In the genomic region with DNA sequence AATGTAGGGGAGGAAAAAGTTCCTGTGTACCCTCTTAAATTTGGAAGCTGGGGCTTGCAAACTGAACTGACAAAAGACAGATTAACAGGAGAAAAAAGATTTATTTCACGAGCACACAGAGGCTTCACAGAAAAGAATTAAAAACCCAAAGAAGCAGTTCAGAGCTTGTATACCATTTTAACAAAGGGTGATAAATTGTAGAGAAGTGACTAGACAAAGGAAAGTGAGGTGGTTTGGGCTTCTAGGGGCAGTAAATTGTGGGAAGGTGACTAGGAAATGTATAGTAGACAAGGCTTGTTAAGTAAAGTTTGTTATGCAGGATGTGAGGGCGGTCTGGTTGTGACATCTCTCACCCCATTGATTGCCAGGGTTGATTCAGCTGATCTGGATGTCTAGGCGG, we compare ENCODE assay signal across 24 cellular contexts. TPM values are rescaled to one million over a fixed set of nuclear protein-coding genes. Genes with fewer than 3 reads are reported as not detected.
DNase-seq lines count a peak whose midpoint lies in the region; ATAC-seq and TF ChIP-seq lines count a peak whose summit lies in the region.
"Had no signal": no experiment of that assay in that cellular context is flagged by ENCODE, and none has a peak within 500 bp of the region (broad histone marks: within the 10 kb centered on the region; RNA-seq: fewer than 3 reads in every experiment).

No MANE protein-coding gene starts in this region.

- BruUV-seq in IMR-90 (replicated peaks; lab: Mats Ljungman, UMichigan) = no TSS peak
- no TSS peak for BruUV-seq in OCI-LY7 (replicated peaks; lab: Mats Ljungman, UMichigan)

- H3K9me1 ChIP-seq in IMR-90 (ENCODE audit: insufficient read depth, low read length) = no peaks in the 10 kb centered on the region

- no peak overlapping the region for H3K18ac ChIP-seq in IMR-90 (ENCODE audit: low read depth, low read length)

- H3K4me3 ChIP-seq in HAP-1 (no peak overlapping the region), IMR-90 (ENCODE audit: insufficient read depth, low read depth, low read length) (no peak overlapping the region), OCI-LY7 (ENCODE audit: low read depth, low read length, poor library complexity, severe bottlenecking) (no peak overlapping the region)
- H3K4me3 ChIP-seq: BLaER1, GM12878 had no signal

- intact Hi-C loops in IMR-90 (cut with micrococcal nuclease) (no loop called here), OCI-LY7 (cut with micrococcal nuclease; ENCODE audit: unreplicated experiment) (no loop called here)

- no peak overlapping the region for H2BK5ac ChIP-seq in IMR-90 (ENCODE audit: low read depth, low read length, poor library complexity, severe bottlenecking)

- no peaks in the 10 kb centered on the region for H3K36me3 ChIP-seq in HAP-1 (replicated peaks)
- H3K36me3 ChIP-seq in IMR-90 (ENCODE audit: control insufficient read depth, insufficient read depth, low read length) = no peaks in the 10 kb centered on the region
- H3K36me3 ChIP-seq in OCI-LY7 (ENCODE audit: insufficient read depth, low read length) = no peaks in the 10 kb centered on the region
- H3K36me3 ChIP-seq: BLaER1 had no signal

- H2AK9ac ChIP-seq in IMR-90 (replicated peaks; ENCODE audit: low read depth, low read length, poor library complexity) = no peak overlapping the region

- H3K27ac Mint-ChIP-seq in activated naive CD8-positive, alpha-beta T cell treated with anti-CD3 and anti-CD28 coated beads for 36 hours = no peak overlapping the region
- H3K27ac Mint-ChIP-seq: CD14-positive monocyte; CD4-positive, alpha-beta memory T cell; CD4-positive, CD25-positive, alpha-beta regulatory T cell; CD8-positive, alpha-beta memory T cell had no signal

- ATAC-seq in IMR-90 (ENCODE audit: low read depth) (no peak), HG03097 (IDR thresholded peaks at IDR 0.05; ENCODE audit: low FRiP score, unreplicated experiment) (no peak)
- ATAC-seq: GM12878 had no signal

- TF ChIP-seq CTCF in IMR-90 (conservative IDR thresholded peaks at IDR 0.05; ENCODE audit: low read depth, low read length) (no peak), OCI-LY7 (conservative IDR thresholded peaks at IDR 0.05; ENCODE audit: low read length) (no peak)

- H3K4me3 Mint-ChIP-seq in activated naive CD8-positive, alpha-beta T cell treated with anti-CD3 and anti-CD28 coated beads for 36 hours = no peak overlapping the region
- H3K4me3 Mint-ChIP-seq: CD14-positive monocyte; CD4-positive, alpha-beta memory T cell; CD4-positive, CD25-positive, alpha-beta regulatory T cell; CD8-positive, alpha-beta memory T cell had no signal

- CTCF ChIA-PET in IMR-90 (lab: Yijun Ruan, JAX) = no interaction called here
- CTCF ChIA-PET in OCI-LY7 (lab: Charles Lee; ENCODE audit: unreplicated experiment) = no interaction called here

- DNase-seq in HAP-1 (ENCODE audit: low spot score in 2 of 2) = peak; percentile 45 to 85
- no peak for DNase-seq in IMR-90
- no peak for DNase-seq in OCI-LY7 (ENCODE audit: low spot score)
- no peak for DNase-seq in activated effector memory CD4-positive, alpha-beta T cell treated with anti-CD3 and anti-CD28 coated beads, Interleukin-2, amount 50 U/mL, for 16 hours
- no peak for DNase-seq in activated naive CD8-positive, alpha-beta T cell treated with anti-CD3 and anti-CD28 coated beads for 36 hours
- DNase-seq: 8988T; ACHN; BE2C; C1 segment of cervical spinal cord; CD4-positive, alpha-beta memory T cell; CD4-positive, CD25-positive, alpha-beta regulatory T cell; CD8-positive, alpha-beta memory T cell; COR-L47; DMS 273 treated with DMSO at 0.1 percent for 48 hours; DMS153; DMS53; DMS79; DND-41; EL; GDM1 had no signal

- peaks cover 4% of the 10 kb centered on the region for H3K4me1 Mint-ChIP-seq in activated naive CD8-positive, alpha-beta T cell treated with anti-CD3 and anti-CD28 coated beads for 36 hours

- H3K27me3 ChIP-seq in HAP-1 (ENCODE audit: low read depth) (no peaks in the 10 kb centered on the region), IMR-90 (ENCODE audit: control insufficient read depth, insufficient read depth, low read length) (peaks cover 8% of the 10 kb centered on the region)
- H3K27me3 ChIP-seq: BE2C, BLaER1 had no signal

- H3K14ac ChIP-seq in IMR-90 (replicated peaks; ENCODE audit: low read depth, low read length) = no peak overlapping the region

- peaks cover 4% of the 10 kb centered on the region; the same call in 1 of the 2 replicates for H3K9me3 ChIP-seq in HAP-1
- H3K9me3 ChIP-seq in IMR-90 (ENCODE audit: control insufficient read depth, insufficient read depth, low read length) = no peaks in the 10 kb centered on the region
- H3K9me3 ChIP-seq in OCI-LY7 (ENCODE audit: low read length) = 0 out of 2 replicates have a peak, but pooled peaks cover 7% of the 10 kb centered on the region
- H3K9me3 ChIP-seq: BE2C had no signal

- H3K9ac ChIP-seq in IMR-90 (ENCODE audit: low read depth, low read length) = no peak overlapping the region
- H3K9ac ChIP-seq: BLaER1 had no signal

- peak overlapping the region; percentile 21 for H2AFZ ChIP-seq in IMR-90 (replicated peaks; ENCODE audit: low read length, poor library complexity)
- 0 out of 2 replicates have a peak overlapping the region, but pooled peaks have one; percentile 1 for H2AFZ ChIP-seq in OCI-LY7 (ENCODE audit: low read length)

- TF ChIP-seq RAD21 in IMR-90 (IDR thresholded peaks at IDR 0.05; ENCODE audit: low read length) = no peak

- no peak overlapping the region for H4K8ac ChIP-seq in IMR-90 (ENCODE audit: low read depth in 2 of 2, low read length in 2 of 2)

- no peak overlapping the region for H3K4me2 ChIP-seq in IMR-90 (ENCODE audit: low read depth, low read length)
- no peak overlapping the region for H3K4me2 ChIP-seq in OCI-LY7 (ENCODE audit: low read length)

- no peak overlapping the region for H2BK20ac ChIP-seq in IMR-90 (ENCODE audit: low read depth, low read length)

- no peak overlapping the region for H3K23ac ChIP-seq in IMR-90 (ENCODE audit: low read depth, low read length)

- in situ Hi-C loops in HAP-1 (cut with MboI; ENCODE audit: low sequenced_read_pairs) (no loop called here), IMR-90 (cut with MboI; ENCODE audit: low sequenced_read_pairs) (no loop called here)

- H4K91ac ChIP-seq in IMR-90 (ENCODE audit: insufficient read depth, low read depth, low read length) = no peak overlapping the region

- H2BK15ac ChIP-seq in IMR-90 (ENCODE audit: low read depth, low read length) = no peak overlapping the region

- H4K20me1 ChIP-seq in IMR-90 (ENCODE audit: insufficient read depth, low read length) (no peaks in the 10 kb centered on the region), OCI-LY7 (ENCODE audit: insufficient read depth, low read length) (no peaks in the 10 kb centered on the region)
- H4K20me1 ChIP-seq: BLaER1 had no signal

- dilution Hi-C loops in IMR-90 (cut with HindIII; ENCODE audit: low sequenced_read_pairs, unreplicated experiment) = no loop called here

- H3K9me2 ChIP-seq in OCI-LY7 (ENCODE audit: insufficient read depth, low read length) = no peaks in the 10 kb centered on the region

- peaks cover 42% of the 10 kb centered on the region for H3K27me3 Mint-ChIP-seq in activated naive CD8-positive, alpha-beta T cell treated with anti-CD3 and anti-CD28 coated beads for 36 hours

- WGBS in IMR-90 (ENCODE audit: extremely low coverage in 2 of 2, insufficient read length in 1 of 2), 2 experiments = 100% methylated on average over 1 of the region's 3 CpGs; no CpG with 5 or more reads in 1 of the 2 experiments

- no peak overlapping the region for H3K27ac ChIP-seq in IMR-90 (ENCODE audit: insufficient read depth, low read length)
- H3K27ac ChIP-seq in OCI-LY7 (ENCODE audit: low read depth, low read length, poor library complexity, severe bottlenecking) = no peak overlapping the region
- H3K27ac ChIP-seq: BLaER1 had no signal

- H3K4me1 ChIP-seq in HAP-1 (peaks cover 36% of the 10 kb centered on the region), IMR-90 (ENCODE audit: control insufficient read depth, insufficient read depth, low read length) (no peaks in the 10 kb centered on the region), OCI-LY7 (ENCODE audit: insufficient read depth, low read length, poor library complexity, severe bottlenecking) (no peaks in the 10 kb centered on the region)

- no peaks in the 10 kb centered on the region for H3K79me2 ChIP-seq in OCI-LY7 (ENCODE audit: insufficient read depth, low read depth, low read length)

- no peak overlapping the region for H2AK5ac ChIP-seq in IMR-90 (ENCODE audit: low read depth, low read length)

- H2BK120ac ChIP-seq in IMR-90 (ENCODE audit: low read depth, low read length) = no peak overlapping the region

- H3K4ac ChIP-seq in IMR-90 (ENCODE audit: low read depth, low read length) = no peak overlapping the region

- H3K56ac ChIP-seq in IMR-90 (ENCODE audit: extremely low read depth, insufficient read depth, low read length) = no peak overlapping the region

- no peaks in the 10 kb centered on the region for H3K36me3 Mint-ChIP-seq in activated naive CD8-positive, alpha-beta T cell treated with anti-CD3 and anti-CD28 coated beads for 36 hours
- H3K36me3 Mint-ChIP-seq: CD14-positive monocyte; CD4-positive, alpha-beta memory T cell; CD4-positive, CD25-positive, alpha-beta regulatory T cell; CD8-positive, alpha-beta memory T cell had no signal

- no peak for TF ChIP-seq POLR2A in IMR-90 (IDR thresholded peaks at IDR 0.05; ENCODE audit: low read depth, low read length)

- no peak overlapping the region for H4K5ac ChIP-seq in IMR-90 (ENCODE audit: low read depth, low read length)

- no peaks in the 10 kb centered on the region for H3K79me1 ChIP-seq in IMR-90 (ENCODE audit: low read depth in 1 of 2, low read length in 2 of 2)

- no peaks in the 10 kb centered on the region for H3K9me3 Mint-ChIP-seq in activated naive CD8-positive, alpha-beta T cell treated with anti-CD3 and anti-CD28 coated beads for 36 hours

- POLR2A ChIA-PET in IMR-90 (lab: Charles Lee; ENCODE audit: unreplicated experiment) (no interaction called here), OCI-LY7 (lab: Charles Lee) (interaction anchor here (0.5 to 1.1 kb wide), 3 partner anchors 12 to 1366 kb away, joined by 3 to 4 read pairs (median 3); no protein-coding TSS in a partner anchor)

TF ChIP-seq in IMR-90, 13 proteins besides CTCF, POLR2A, EP300 and RAD21 (continues in another document):
- TF ChIP-seq CHD1 (IDR thresholded peaks at IDR 0.05; ENCODE audit: low read depth, low read length) = no peak

RNA-seq across cellular contexts. Expression of a gene that starts 53.5 kb away (rescaled TPM):
- total RNA-seq in IMR-90 (2012; rRNA removed) = 10.2 and 16.7 TPM in 2 replicates
- polyA plus RNA-seq in IMR-90 (2012; rRNA removed) = 1.3 and 1.9 TPM in 2 replicates
- polyA plus RNA-seq in IMR-90 (2012; cell fraction: cytosol; rRNA removed) = 0.21 and 0.27 TPM in 2 replicates
- 0.41 and 4.7 TPM in 2 replicates for polyA plus RNA-seq in IMR-90 (2012; cell fraction: nucleus; rRNA removed; ENCODE audit: low replicate concordance)
- total RNA-seq in OCI-LY7 (2014; rRNA removed; shearing (Covaris generic)) = 13.9 and 14.0 TPM in 2 replicates
- total RNA-seq in OCI-LY7 (2022) = 37.0 and 44.3 TPM in 2 replicates
- total RNA-seq in activated naive CD8-positive, alpha-beta T cell treated with anti-CD3 and anti-CD28 coated beads for 36 hours = 10 to 100 TPM in 1 of 2 experiments, 1 to 10 TPM in 1; 9.2 to 10.1 TPM

Comparison
In these comparisons a context has a peak if more than half of its experiments do, and no peak if none do; other contexts are left out.
1. DNase-seq: peak in HAP-1 (2 of 2); none in IMR-90 (single experiment), OCI-LY7 (single experiment), activated effector memory CD4-positive, alpha-beta T cell treated with anti-CD3 and anti-CD28 coated beads, Interleukin-2, amount 50 U/mL, for 16 hours (single experiment) and activated naive CD8-positive, alpha-beta T cell treated with anti-CD3 and anti-CD28 coated beads for 36 hours (single experiment).